In the genomic region with DNA sequence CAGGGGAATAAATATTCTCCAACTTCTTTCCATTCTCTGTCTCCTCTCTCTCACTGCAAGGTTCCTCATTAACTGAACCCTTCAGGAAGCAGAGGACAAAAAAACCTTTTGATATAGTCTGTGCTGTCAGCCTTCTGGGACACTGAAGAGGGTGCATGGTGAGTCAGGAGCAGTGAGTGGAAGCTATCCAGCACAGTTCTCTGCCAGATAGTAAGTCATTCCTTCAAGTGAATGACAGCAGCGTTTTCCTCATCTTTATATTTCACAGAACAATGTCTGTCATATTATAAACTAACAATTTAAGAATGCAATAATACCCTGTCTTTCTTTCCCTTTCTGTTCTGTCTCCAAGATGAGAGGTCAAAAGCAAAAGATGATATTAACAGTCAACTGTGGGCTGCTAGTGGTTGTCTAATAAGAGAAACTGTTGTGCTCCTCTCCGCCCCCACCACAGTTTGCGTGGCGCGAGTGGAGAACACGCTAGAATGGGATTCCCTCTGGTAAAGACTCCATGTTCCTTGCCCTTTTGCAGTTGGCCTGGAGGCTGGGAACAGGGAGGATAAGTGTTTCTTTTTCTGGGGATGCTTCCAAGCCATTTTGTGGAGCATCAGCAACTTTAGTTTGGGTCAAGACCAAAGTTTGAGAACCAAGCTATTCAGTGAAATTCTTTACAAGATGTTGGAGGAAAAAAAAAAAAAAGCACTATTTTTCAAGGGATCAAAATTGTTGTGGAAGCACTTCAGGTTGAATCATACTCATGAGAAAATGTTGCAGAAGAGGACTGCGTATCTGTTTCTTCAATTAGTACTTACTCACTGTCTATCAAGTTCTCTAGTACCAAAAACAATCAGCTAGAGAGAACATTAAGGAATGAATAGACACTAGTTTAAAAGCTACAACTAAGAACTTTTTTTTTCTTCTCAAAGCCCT, we compare ENCODE assay signal across 15 cellular contexts.
DNase-seq lines count a peak whose midpoint lies in the region; TF ChIP-seq lines count a peak whose summit lies in the region.
"Had no signal": no experiment of that assay in that cellular context is flagged by ENCODE, and none has a peak within 500 bp of the region (broad histone marks: within the 10 kb centered on the region; RNA-seq: fewer than 3 reads in every experiment).

No MANE protein-coding gene starts in this region.

- no peak overlapping the region for H3K27ac ChIP-seq in ovary
- H3K27ac ChIP-seq: epithelial cell of prostate, neural progenitor cell had no signal

- H3K9me3 ChIP-seq in ovary, result no peaks in the 10 kb centered on the region

- TF ChIP-seq POLR2A in ovary (IDR thresholded peaks at IDR 0.05), result no peak

- no peak for TF ChIP-seq EP300 in ovary (IDR thresholded peaks at IDR 0.05)

- H3K4me3 ChIP-seq in AG10803 (ENCODE audit: low read length) (no peak overlapping the region), fibroblast of the aortic adventitia (ENCODE audit: low read depth, low read length) (no peak overlapping the region), ovary (no peak overlapping the region)
- H3K4me3 ChIP-seq: neural progenitor cell, smooth muscle cell had no signal

- intact Hi-C loops in ovary (cut with DNase I), result no loop called here

- peaks cover 1% of the 10 kb centered on the region for H3K4me1 ChIP-seq in ovary (ENCODE audit: insufficient read depth)

- H3K27me3 ChIP-seq in ovary, result no peaks in the 10 kb centered on the region
- H3K27me3 ChIP-seq: neural progenitor cell had no signal

- TF ChIP-seq CTCF in AG10803 (conservative IDR thresholded peaks at IDR 0.05; ENCODE audit: low read length), result no peak
- no peak for TF ChIP-seq CTCF in fibroblast of the aortic adventitia (IDR thresholded peaks at IDR 0.05; ENCODE audit: insufficient read depth, low read length)
- no peak for TF ChIP-seq CTCF in ovary (IDR thresholded peaks at IDR 0.05)
- TF ChIP-seq CTCF in GM10266 (IDR thresholded peaks at IDR 0.05; ENCODE audit: control insufficient read depth, insufficient read depth, low read depth, missing control alignments), result no peak

- no peaks in the 10 kb centered on the region for H3K36me3 ChIP-seq in ovary
- H3K36me3 ChIP-seq: neural progenitor cell had no signal

- 56 to 81% (median 69%) methylated on average over 7 of the region's 7 CpGs for WGBS in ovary, 3 donors

- peak; percentile 59 for DNase-seq in AG10803 (ENCODE audit: low read depth)
- peak; percentile 39 for DNase-seq in NCI-H446 treated with DMSO at 0.1 percent for 48 hours (lab: John Stamatoyannopoulos, UW)
- DNase-seq in fibroblast of the aortic adventitia (ENCODE audit: low read depth), result peak; percentile 53
- peak in 3 of 5 donors; percentile 18 to 55 (median 22) for DNase-seq in ovary
- DNase-seq in KG1 (lab: John Stamatoyannopoulos, UW), result no peak
- no peak for DNase-seq in GM10266 (ENCODE audit: extremely low spot score)
- no peak for DNase-seq in DMS 273 treated with DMSO at 0.1 percent for 48 hours (lab: John Stamatoyannopoulos, UW)
- no peak for DNase-seq in activated CD4-positive, alpha-beta T cell treated with anti-CD3 and anti-CD28 coated beads for 4 hours
- DNase-seq: activated CD4-positive, alpha-beta T cell treated with anti-CD3 and anti-CD28 coated beads, Interleukin-2, amount 50 U/mL, for 1 hour; activated T-cell treated with anti-CD3 and anti-CD28 coated beads, Interleukin-2, amount 50 U/mL, for 24 hours; NCI-H1694 treated with DMSO at 0.1 percent for 48 hours; stimulated activated naive CD8-positive, alpha-beta T cell treated with anti-CD3 and anti-CD28 coated beads, Interleukin-15, Interleukin-2, amounts not matched to agents 100 U/mL and 50 U/mL, for 24 hours had no signal

Comparison
In these comparisons a context has a peak if more than half of its experiments do, and no peak if none do; other contexts are left out.
1. DNase-seq: peak in AG10803 (single experiment), NCI-H446 treated with DMSO at 0.1 percent for 48 hours (single experiment), fibroblast of the aortic adventitia (single experiment) and ovary (3 of 5); none in KG1 (single experiment), GM10266 (single experiment), DMS 273 treated with DMSO at 0.1 percent for 48 hours (single experiment) and activated CD4-positive, alpha-beta T cell treated with anti-CD3 and anti-CD28 coated beads for 4 hours (0 of 2).